1 cellular context compared by ENCODE assay signal in genomic region chr18:76447268-76447890, GRCh38.
TF ChIP-seq lines count a peak whose summit lies in the region.

No MANE protein-coding gene starts in this region.

TF ChIP-seq in WTC11, 78 proteins besides CTCF, POLR2A, EP300 and RAD21 (continued from another document):
- no peak for TF ChIP-seq ATF3 (CRISPR knock-in tag; conservative IDR thresholded peaks at IDR 0.05)
- no peak for TF ChIP-seq TP53 (CRISPR knock-in tag; IDR thresholded peaks at IDR 0.05)
- TF ChIP-seq ZNF219 (CRISPR knock-in tag; IDR thresholded peaks at IDR 0.05; ENCODE audit: borderline replicate concordance) = no peak
- no peak for TF ChIP-seq ZNF423 (CRISPR knock-in tag; IDR thresholded peaks at IDR 0.05)
- no peak for TF ChIP-seq PRDM15 (CRISPR knock-in tag; IDR thresholded peaks at IDR 0.05)
- TF ChIP-seq OVOL2 (CRISPR knock-in tag; IDR thresholded peaks at IDR 0.05; ENCODE audit: borderline replicate concordance) = no peak
- TF ChIP-seq GRHL2 (CRISPR knock-in tag; IDR thresholded peaks at IDR 0.05; ENCODE audit: insufficient replicate concordance, severe bottlenecking) = no peak
- no peak for TF ChIP-seq CDX4 (CRISPR knock-in tag; IDR thresholded peaks at IDR 0.05; ENCODE audit: borderline replicate concordance)
